Comparison of ENCODE assay signal across 11 cellular contexts in the genomic region with DNA sequence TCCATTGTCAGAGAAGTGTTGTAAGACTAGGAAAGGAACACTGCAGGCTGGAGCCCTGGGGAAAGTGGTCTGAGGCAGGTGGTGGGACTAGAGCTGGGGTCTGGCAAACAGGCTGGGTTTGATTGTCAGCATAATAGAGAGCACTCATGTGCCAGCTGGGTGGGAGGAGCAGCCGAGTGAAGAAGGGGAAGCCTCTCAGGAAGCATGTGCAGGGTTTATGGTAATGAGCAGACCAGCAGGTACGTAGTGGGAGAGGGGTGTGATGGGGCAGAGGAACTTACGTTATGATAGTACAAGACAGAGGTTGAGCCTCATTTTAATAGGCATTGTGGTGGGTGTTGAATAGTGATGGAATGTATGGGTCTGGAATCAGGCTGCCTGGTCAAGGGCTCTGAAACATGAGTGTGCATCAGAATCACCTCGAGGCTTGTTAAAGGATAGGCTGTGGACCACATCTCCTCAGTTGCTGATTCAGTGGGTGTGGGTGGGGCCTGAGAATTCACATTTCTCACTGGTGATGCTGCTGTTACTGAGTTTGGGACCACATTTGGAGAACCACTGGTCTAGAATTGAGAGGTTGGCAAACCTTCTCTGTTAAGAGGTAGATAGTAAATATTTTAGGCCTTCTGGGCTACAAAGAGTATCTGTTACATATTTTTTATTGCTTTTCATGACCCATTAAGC. TPM values are rescaled to one million over a fixed set of nuclear protein-coding genes. Genes with fewer than 3 reads are reported as not detected.
DNase-seq lines count a peak whose midpoint lies in the region; ATAC-seq, FAIRE-seq and TF ChIP-seq lines count a peak whose summit lies in the region.
"Had no signal": no experiment of that assay in that cellular context is flagged by ENCODE, and none has a peak within 500 bp of the region (broad histone marks: within the 10 kb centered on the region; RNA-seq: fewer than 3 reads in every experiment).

No MANE protein-coding gene starts in this region.

- no peak overlapping the region for H3K4me3 ChIP-seq in GM12878
- no peak overlapping the region for H3K4me3 ChIP-seq in BE2C (ENCODE audit: low read depth, low read length)

- H3K9me3 ChIP-seq in GM12878 (replicated peaks; ENCODE audit: control insufficient read depth, insufficient read depth, low read length) (no peaks in the 10 kb centered on the region), BE2C (no peaks in the 10 kb centered on the region)
- H3K9me3 ChIP-seq: SK-N-SH had no signal

- no peak overlapping the region for H3K27ac Mint-ChIP-seq in activated naive CD4-positive, alpha-beta T cell treated with anti-CD3 and anti-CD28 coated beads for 36 hours
- H3K27ac Mint-ChIP-seq: natural killer cell had no signal

- H3K27me3 Mint-ChIP-seq in activated naive CD4-positive, alpha-beta T cell treated with anti-CD3 and anti-CD28 coated beads for 36 hours (ENCODE audit: low read depth) = peaks cover 2% of the 10 kb centered on the region

- peak overlapping the region; percentile 32 for H3K4me2 ChIP-seq in GM12878 (ENCODE audit: control insufficient read depth, insufficient read depth)
- H3K4me2 ChIP-seq: SK-N-SH had no signal

- H3K4me1 ChIP-seq in GM12878 (ENCODE audit: control insufficient read depth, insufficient read depth, low read length) (peaks cover 79% of the 10 kb centered on the region), BE2C (no peaks in the 10 kb centered on the region)

- DNase-seq in activated naive CD4-positive, alpha-beta T cell treated with anti-CD3 and anti-CD28 coated beads for 36 hours = peak; percentile 48
- DNase-seq in activated naive CD4-positive, alpha-beta T cell (lab: John Stamatoyannopoulos, UW) = no peak
- peak; percentile 84 for DNase-seq in NCI-H69 (lab: John Stamatoyannopoulos, UW)
- DNase-seq in GM12878 (ENCODE audit: low read depth, low spot score) = no peak
- DNase-seq in stimulated activated naive CD8-positive, alpha-beta T cell treated with anti-CD3 and anti-CD28 coated beads, Interleukin-15, Interleukin-2, amounts not matched to agents 100 U/mL and 50 U/mL, for 24 hours = peak; percentile 61
- no peak for DNase-seq in SKM-1 treated with dmso at 0.1 percent for 144 hours (lab: John Stamatoyannopoulos, UW; ENCODE audit: unreplicated experiment)
- no peak for DNase-seq in pons (ENCODE audit: low spot score)
- DNase-seq in BE2C = no peak
- DNase-seq: Karpas-422, natural killer cell, SK-N-SH had no signal

- no peak overlapping the region for H3K9ac ChIP-seq in GM12878 (ENCODE audit: control insufficient read depth, insufficient read depth, low read length)
- H3K9ac ChIP-seq: SK-N-SH had no signal

- no TSS peak for BruUV-seq in GM12878 (replicated peaks; lab: Mats Ljungman, UMichigan)

- TF ChIP-seq POLR2A in GM12878 (IDR thresholded peaks at IDR 0.05; ENCODE audit: low read depth, low read length) = no peak

- no peaks in the 10 kb centered on the region for H3K9me3 Mint-ChIP-seq in activated naive CD4-positive, alpha-beta T cell treated with anti-CD3 and anti-CD28 coated beads for 36 hours
- H3K9me3 Mint-ChIP-seq: natural killer cell had no signal

- peaks cover 81% of the 10 kb centered on the region for H3K4me1 Mint-ChIP-seq in activated naive CD4-positive, alpha-beta T cell treated with anti-CD3 and anti-CD28 coated beads for 36 hours (ENCODE audit: low read depth)

- H2AFZ ChIP-seq in GM12878 (ENCODE audit: control insufficient read depth, low read depth, low read length) = no peak overlapping the region

- H3K27me3 ChIP-seq in GM12878 (replicated peaks in 1 of 2; ENCODE audit: control insufficient read depth in 2 of 2, insufficient read depth in 2 of 2, low read length in 1 of 2) (no peaks in the 10 kb centered on the region), BE2C (no peaks in the 10 kb centered on the region)

- WGBS in GM12878 (ENCODE audit: insufficient coverage, insufficient replicate concordance, low lambda C conversion rate, missing lambda C conversion rate) = 42% methylated on average over 4 of the region's 4 CpGs

- FAIRE-seq in GM12878 (lab: Jason Lieb, UNC) = no peak

- SMC1A ChIA-PET in GM12878 (lab: Charles Lee; ENCODE audit: uncharacterized antibody, unreplicated experiment) = interaction anchor here (1.0 to 4.9 kb wide), 9 partner anchors 8 to 134 kb away, joined by 3 to 21 read pairs (median 14); no protein-coding TSS in a partner anchor

- RAD21 ChIA-PET in GM12878 (lab: Charles Lee; ENCODE audit: unreplicated experiment) = interaction anchor here (0.6 to 3.7 kb wide), 5 partner anchors 10 to 134 kb away, joined by 3 to 19 read pairs (median 7); no protein-coding TSS in a partner anchor

- TF ChIP-seq CTCF in GM12878 (IDR thresholded peaks at IDR 0.05 in 2 of 3, conservative IDR thresholded peaks at IDR 0.05 in 1 of 3; ENCODE audit: control insufficient read depth in 2 of 3, extremely low read depth in 1 of 3, insufficient read depth in 1 of 3, low read depth in 3 of 3, low read length in 3 of 3) = no peak
- no peak for TF ChIP-seq CTCF in BE2C (IDR thresholded peaks at IDR 0.05; ENCODE audit: low read depth, low read length)

- POLR2A ChIA-PET in GM12878 (lab: Charles Lee) = interaction anchor here (1.2 to 1.8 kb wide), 3 partner anchors 10 to 37 kb away, joined by 3 to 6 read pairs (median 3); no protein-coding TSS in a partner anchor

- in situ Hi-C loops in GM12878 (cut with MboI) = no loop called here

- H3K79me2 ChIP-seq in GM12878 (ENCODE audit: control insufficient read depth, insufficient read depth, low read length) = peaks cover 89% of the 10 kb centered on the region

- no peak for TF ChIP-seq RAD21 in GM12878 (IDR thresholded peaks at IDR 0.05; ENCODE audit: insufficient read depth, low read depth, low read length)

- H3K36me3 ChIP-seq in GM12878 (ENCODE audit: control insufficient read depth in 2 of 2, insufficient read depth in 2 of 2, low read length in 1 of 2) = peaks cover 3 to 10% of the 10 kb centered on the region in 2 experiments; a peak in 3 of 4 replicates
- H3K36me3 ChIP-seq in BE2C = no peaks in the 10 kb centered on the region

- no peak overlapping the region for H3K4me3 Mint-ChIP-seq in activated naive CD4-positive, alpha-beta T cell treated with anti-CD3 and anti-CD28 coated beads for 36 hours
- H3K4me3 Mint-ChIP-seq: natural killer cell had no signal

- H3K36me3 Mint-ChIP-seq in activated naive CD4-positive, alpha-beta T cell treated with anti-CD3 and anti-CD28 coated beads for 36 hours (ENCODE audit: low read depth) = peaks cover 11% of the 10 kb centered on the region
- H3K36me3 Mint-ChIP-seq: natural killer cell had no signal

- intact Hi-C loops in activated naive CD4-positive, alpha-beta T cell treated with anti-CD3 and anti-CD28 coated beads for 36 hours (cut with micrococcal nuclease) = loop anchor here (5.0 kb wide), 1 partner anchor 415 kb away; no protein-coding TSS in a partner anchor
- intact Hi-C loops in GM12878 (cut with micrococcal nuclease; ENCODE audit: unreplicated experiment) = loop anchor here (2.0 kb wide), 1 partner anchor 23 kb away; no protein-coding TSS in a partner anchor

- H4K20me1 ChIP-seq in GM12878 (ENCODE audit: control insufficient read depth, insufficient read depth) = no peaks in the 10 kb centered on the region

- peak overlapping the region; percentile 67 for H3K27ac ChIP-seq in GM12878 (ENCODE audit: control insufficient read depth, insufficient read depth)

- CTCF ChIA-PET in activated naive CD4-positive, alpha-beta T cell treated with anti-CD3 and anti-CD28 coated beads for 36 hours (lab: Charles Lee) = interaction anchor here (0.6 to 2.7 kb wide), 4 partner anchors 29 to 134 kb away, joined by 3 to 17 read pairs (median 4); no protein-coding TSS in a partner anchor
- CTCF ChIA-PET in GM12878 (lab: Yijun Ruan, JAX) = interaction anchor here (0.5 to 2.4 kb wide), 6 partner anchors 10 to 134 kb away, joined by 3 to 19 read pairs (median 6); no protein-coding TSS in a partner anchor

- ATAC-seq in GM12878 = peak; percentile 15
- ATAC-seq in stimulated activated naive CD8-positive, alpha-beta T cell treated with anti-CD3 and anti-CD28 coated beads, Interleukin-15, Interleukin-2, amounts not matched to agents 100 U/mL and 50 U/mL, for 24 hours = peak; percentile 66

- TF ChIP-seq EP300 in GM12878 (IDR thresholded peaks at IDR 0.05; ENCODE audit: borderline replicate concordance in 1 of 2, control insufficient read depth in 1 of 2, low read depth in 2 of 2, low read length in 2 of 2) = no peak

TF ChIP-seq in GM12878, 131 proteins besides CTCF, POLR2A, EP300 and RAD21 (continues in another document):
- TF ChIP-seq ETV6 (conservative IDR thresholded peaks at IDR 0.05 in 1 of 2, IDR thresholded peaks at IDR 0.05 in 1 of 2; ENCODE audit: borderline replicate concordance in 1 of 2, low read depth in 1 of 2) = peak in 1 of 2 experiments; percentile 27; a peak in 1 of 4 replicates
- no peak for TF ChIP-seq NFIC (IDR thresholded peaks at IDR 0.05; ENCODE audit: low read depth, low read length)
- no peak for TF ChIP-seq TCF12 (IDR thresholded peaks at IDR 0.05; ENCODE audit: low read depth, low read length)

RNA-seq across cellular contexts. Expression of gene MGAT5, which starts 1.6 kb away (rescaled TPM):
- 10 to 100 TPM; 11.6 to 13.0 TPM for total RNA-seq in activated naive CD4-positive, alpha-beta T cell treated with anti-CD3 and anti-CD28 coated beads for 36 hours
- 135 and 137 TPM in 2 replicates for total RNA-seq in GM12878 (2013; cell fraction: nucleolus; rRNA removed)
- total RNA-seq in GM12878 (2014; rRNA removed) (54.3 and 54.6 TPM in 2 replicates), GM12878 (2014; rRNA removed; fragmentation: Illumina TruSeq; extraction: Trizol) (53.7 and 54.0 TPM in 2 replicates), GM12878 (2021) (104 and 109 TPM in 2 replicates)
- polyA plus RNA-seq in GM12878 (2011; ENCODE audit: low read depth) = 32.2 TPM
- polyA plus RNA-seq in GM12878 (2011; rRNA removed) (30.1 and 31.5 TPM in 2 replicates), GM12878 (2014; fragmentation: Illumina TruSeq; extraction: Trizol) (55.3 and 58.4 TPM in 2 replicates), GM12878 (2014; fragmentation: Nextera tagmentation; extraction: Ambion mirVana) (1 to 10 TPM; 9.1 to 9.8 TPM), GM12878 (2014; rRNA removed) (40.2 and 40.9 TPM in 2 replicates), GM12878 (2016; fragmentation: Nextera tagmentation; extraction: Ambion mirVana) (1 to 10 TPM; 4.9 to 6.3 TPM)
- polyA plus RNA-seq in GM12878 (2011; cell fraction: cytosol; rRNA removed) = 34.4 and 35.9 TPM in 2 replicates
- 27.6 and 27.9 TPM in 2 replicates for polyA plus RNA-seq in GM12878 (2011; cell fraction: nucleus; rRNA removed)
- 33.0 and 39.4 TPM in 2 replicates for polyA plus RNA-seq in GM12878 (2012)
- polyA minus RNA-seq in GM12878 (2011; rRNA and poly(A)+ RNA removed) = 126 and 130 TPM in 2 replicates
- 31.1 and 35.7 TPM in 2 replicates for polyA minus RNA-seq in GM12878 (2011; cell fraction: cytosol; rRNA and poly(A)+ RNA removed)
- 117 and 129 TPM in 2 replicates for polyA minus RNA-seq in GM12878 (2011; cell fraction: nucleus; rRNA and poly(A)+ RNA removed)
- 20.4 TPM for polyA plus RNA-seq in BE2C (2012; ENCODE audit: insufficient read depth, insufficient read length, low read depth)

Comparison
In these comparisons a context has a peak if more than half of its experiments do, and no peak if none do; other contexts are left out.
1. DNase-seq: peak in activated naive CD4-positive, alpha-beta T cell treated with anti-CD3 and anti-CD28 coated beads for 36 hours (single experiment), NCI-H69 (single experiment) and stimulated activated naive CD8-positive, alpha-beta T cell treated with anti-CD3 and anti-CD28 coated beads, Interleukin-15, Interleukin-2, amounts not matched to agents 100 U/mL and 50 U/mL, for 24 hours (single experiment); none in activated naive CD4-positive, alpha-beta T cell (0 of 4), GM12878 (single experiment), SKM-1 treated with dmso at 0.1 percent for 144 hours (single experiment), pons (single experiment) and BE2C (single experiment).